In genomic region chr6:116615937-116616756, GRCh38 we compare ENCODE assay signal across 7 cellular contexts. TPM values are rescaled to one million over a fixed set of nuclear protein-coding genes. Genes with fewer than 3 reads are reported as not detected.
DNase-seq lines count a peak whose midpoint lies in the region; ATAC-seq, FAIRE-seq and TF ChIP-seq lines count a peak whose summit lies in the region.

Gene RSPH4A (plus strand): TSS chr6:116616479. CDS start chr6:116616624, 145 bp downstream.

- H3K4me1 Mint-ChIP-seq in MCF 10A (ENCODE audit: insufficient read depth, unreplicated experiment) = peaks cover 5% of the 10 kb centered on the region

- H3K4me1 ChIP-seq in iPS-15b (ENCODE audit: control insufficient read depth, insufficient read depth, low read length) = peaks cover 1% of the 10 kb centered on the region
- H3K4me1 ChIP-seq in gastrocnemius medialis = peaks cover 0 to 8% of the 10 kb centered on the region in 2 donors

- POLR2A ChIA-PET in MCF 10A (lab: Yijun Ruan, JAX) = interaction anchor here (0.5 to 1.4 kb wide), 11 partner anchors 8 to 537 kb away, joined by 3 to 17 read pairs (median 4); partner anchors contain the start of genes RWDD1, TSPYL1 and ZUP1

- ATAC-seq in GM18508 (IDR thresholded peaks at IDR 0.05; ENCODE audit: insufficient read depth, unreplicated experiment) (peak; percentile 98), HG03039 (IDR thresholded peaks at IDR 0.05; ENCODE audit: unreplicated experiment) (peak; percentile 100), gastrocnemius medialis (peak; percentile 99)

- peak within 1 kb of the TSS; percentile 22 for H3K27ac Mint-ChIP-seq in MCF 10A (ENCODE audit: low read depth, unreplicated experiment)

- intact Hi-C loops in MCF 10A (cut with micrococcal nuclease) = no loop called here
- intact Hi-C loops in gastrocnemius medialis (cut with DNase I; ENCODE audit: low total_unique reads) = no loop called here

- DNase-seq in NCI-H2029 treated with DMSO at 0.1 percent for 48 hours (lab: John Stamatoyannopoulos, UW) (peak; percentile 100), MCF 10A (ENCODE audit: unreplicated experiment) (peak; percentile 84), gastrocnemius medialis (peak; percentile 70 to 80)

- TF ChIP-seq POLR2A in gastrocnemius medialis (IDR thresholded peaks at IDR 0.05) = no peak

- CTCF ChIA-PET in MCF 10A (lab: Yijun Ruan, JAX) = interaction anchor here (0.6 to 1.6 kb wide), 6 partner anchors 17 to 345 kb away, joined by 3 to 4 read pairs (median 3); no protein-coding TSS in a partner anchor

- H3K36me3 ChIP-seq in iPS-15b (ENCODE audit: control insufficient read depth, insufficient read depth, low read length) (no peaks in the 10 kb centered on the region), gastrocnemius medialis (no peaks in the 10 kb centered on the region)

- no peaks in the 10 kb centered on the region for H3K36me3 Mint-ChIP-seq in MCF 10A (ENCODE audit: insufficient read depth, unreplicated experiment)

- no peaks in the 10 kb centered on the region for H3K9me3 Mint-ChIP-seq in MCF 10A (ENCODE audit: unreplicated experiment)

- BruUV-seq in MCF 10A (replicated peaks; lab: Mats Ljungman, UMichigan) = no TSS peak

- H3K4me3 Mint-ChIP-seq in MCF 10A (ENCODE audit: unreplicated experiment) = peak within 1 kb of the TSS; percentile 78

- TF ChIP-seq CTCF in MCF 10A (IDR thresholded peaks at IDR 0.05; ENCODE audit: unreplicated experiment) (no peak), gastrocnemius medialis (IDR thresholded peaks at IDR 0.05 in 4 of 5, conservative IDR thresholded peaks at IDR 0.05 in 1 of 5) (no peak)

- no peak within 1 kb of the TSS for H3K27ac ChIP-seq in gastrocnemius medialis

- peak within 1 kb of the TSS; percentile 74 for H3K4me3 ChIP-seq in iPS-15b (ENCODE audit: low read depth, low read length)
- peak within 1 kb of the TSS; percentile 48 to 80 (median 61) for H3K4me3 ChIP-seq in gastrocnemius medialis

- H3K27me3 ChIP-seq in iPS-15b (ENCODE audit: control insufficient read depth, insufficient read depth, low read length) (peaks cover 22% of the 10 kb centered on the region), gastrocnemius medialis (no peaks in the 10 kb centered on the region)

- peaks cover 22% of the 10 kb centered on the region for H3K27me3 Mint-ChIP-seq in MCF 10A (ENCODE audit: insufficient read depth, unreplicated experiment)

- in situ Hi-C loops in gastrocnemius medialis (cut with MboI; ENCODE audit: low sequenced_read_pairs in 4 of 4) = no loop called here

- FAIRE-seq in TTC549 (lab: Jason Lieb, UNC) = peak; percentile 95

- no peaks in the 10 kb centered on the region for H3K9me3 ChIP-seq in iPS-15b (ENCODE audit: control insufficient read depth, insufficient read depth, low read length)
- no peaks in the 10 kb centered on the region for H3K9me3 ChIP-seq in gastrocnemius medialis

- peak within 1 kb of the TSS; percentile 17 for H3K9ac ChIP-seq in iPS-15b (ENCODE audit: low read depth, low read length)

RNA-seq across cellular contexts. Expression of gene RSPH4A, which starts in this region (rescaled TPM):
- total RNA-seq in MCF 10A (2022) (not detected in 2 replicates), gastrocnemius medialis (1 to 10 TPM in 1 of 4 donors, under 1 TPM in 2, not detected in 1; 0.16 to 2.8 (median 0.56) TPM)

Comparison
In these comparisons a context has a peak if more than half of its experiments do, and no peak if none do; other contexts are left out.
1. Peak in DNase-seq in MCF 10A; RNA of the gene not detected or under 1 TPM.